8 cellular contexts compared by ENCODE assay signal in genomic region chr17:28760987-28761562, GRCh38. TPM values are rescaled to one million over a fixed set of nuclear protein-coding genes. Genes with fewer than 3 reads are reported as not detected.
A peak's percentile ranks its signal among the peaks of the same experiment; 100 is the strongest.
DNase-seq lines count a peak whose midpoint lies in the region; ATAC-seq and TF ChIP-seq lines count a peak whose summit lies in the region.

No MANE protein-coding gene starts in this region.

- H3K9me2 ChIP-seq in SK-N-SH = no peaks in the 10 kb centered on the region

- DNase-seq in SK-N-SH (no peak), UCSD-AML1 (lab: John Stamatoyannopoulos, UW; ENCODE audit: unreplicated experiment) (peak; percentile 48), right cardiac atrium (peak; percentile 71 to 85 (median 79)), stomach (peak; percentile 87)
- no peak for DNase-seq in stimulated activated naive CD8-positive, alpha-beta T cell treated with anti-CD3 and anti-CD28 coated beads, Interleukin-15, amount 100 ng/mL, for 72 hours

- H3K27ac ChIP-seq in SK-N-SH (ENCODE audit: low read depth in 2 of 2, low read length in 1 of 2) (0 out of 4 replicates have a peak overlapping the region, but pooled peaks of 1 of the 2 experiments have one; percentile 16), right cardiac atrium (ENCODE audit: low read length) (peak overlapping the region; percentile 23), stomach (peak overlapping the region in 4 of 5 donors; percentile 7 to 46 (median 12))

- no peaks in the 10 kb centered on the region for H3K9me3 Mint-ChIP-seq in stimulated activated naive CD8-positive, alpha-beta T cell treated with anti-CD3 and anti-CD28 coated beads, Interleukin-15, amount 100 ng/mL, for 72 hours

- H3K27me3 ChIP-seq in SK-N-SH (ENCODE audit: insufficient read depth) = no peaks in the 10 kb centered on the region
- H3K27me3 ChIP-seq in right cardiac atrium (ENCODE audit: control insufficient read depth, insufficient read depth) = no peaks in the 10 kb centered on the region
- H3K27me3 ChIP-seq in stomach = no peaks in the 10 kb centered on the region

- H3K36me3 ChIP-seq in SK-N-SH (replicated peaks in 1 of 2; ENCODE audit: control insufficient read depth in 1 of 2, insufficient read depth in 2 of 2, low read length in 1 of 2) (peaks cover 11 to 47% of the 10 kb centered on the region in 2 experiments), stomach (peaks cover 22 to 70% (median 60%) of the 10 kb centered on the region in 4 donors)

- no peak overlapping the region for H3K4me2 ChIP-seq in SK-N-SH

- H3K9me3 ChIP-seq in SK-N-SH = no peaks in the 10 kb centered on the region
- no peaks in the 10 kb centered on the region for H3K9me3 ChIP-seq in right cardiac atrium (ENCODE audit: control insufficient read depth, low read length)
- no peaks in the 10 kb centered on the region for H3K9me3 ChIP-seq in stomach

- peaks cover 24% of the 10 kb centered on the region for H3K4me1 Mint-ChIP-seq in stimulated activated naive CD8-positive, alpha-beta T cell treated with anti-CD3 and anti-CD28 coated beads, Interleukin-15, amount 100 ng/mL, for 72 hours

- no peak for TF ChIP-seq POLR2A in stomach (IDR thresholded peaks at IDR 0.05)

- TF ChIP-seq CTCF in SK-N-SH (IDR thresholded peaks at IDR 0.05) (no peak), stomach (IDR thresholded peaks at IDR 0.05) (no peak)

- H3K4me3 ChIP-seq in SK-N-SH (ENCODE audit: low read depth in 2 of 2, low read length in 1 of 2) (no peak overlapping the region), right cardiac atrium (ENCODE audit: low read length) (no peak overlapping the region), stomach (no peak overlapping the region)

- TF ChIP-seq EP300 in SK-N-SH (IDR thresholded peaks at IDR 0.05; ENCODE audit: borderline replicate concordance in 1 of 2, low read depth in 1 of 2, low read length in 1 of 2) = no peak
- no peak for TF ChIP-seq EP300 in stomach (IDR thresholded peaks at IDR 0.05)

- intact Hi-C loops in right cardiac atrium (cut with DNase I) = loop anchor here in 3 of 4 donors (5.0 to 10.0 kb wide), 4 partner anchors 54 to 156 kb away; partner anchors contain the start of gene FLOT2 (in 1 of the 3)
- intact Hi-C loops in stomach (cut with DNase I; ENCODE audit: low total_unique reads) = loop anchor here (10.0 kb wide), 2 partner anchors 84 to 124 kb away; partner anchors contain the start of gene FAM222B

- H3K79me2 ChIP-seq in SK-N-SH (ENCODE audit: insufficient read depth) = peaks cover 7% of the 10 kb centered on the region; the same call in 1 of the 2 replicates

- H3K27ac Mint-ChIP-seq in stimulated activated naive CD8-positive, alpha-beta T cell treated with anti-CD3 and anti-CD28 coated beads, Interleukin-15, amount 100 ng/mL, for 72 hours = peak overlapping the region in 1 of 2 donors; percentile 63

- ATAC-seq in SK-N-SH treated with all-trans-retinoic acid at 6 μM for 48 hours = no peak
- ATAC-seq in right cardiac atrium = peak; percentile 20 to 51
- ATAC-seq in stimulated activated naive CD8-positive, alpha-beta T cell treated with anti-CD3 and anti-CD28 coated beads, Interleukin-15, amount 100 ng/mL, for 72 hours = no peak
- no peak for ATAC-seq in HG03378 (IDR thresholded peaks at IDR 0.05; ENCODE audit: unreplicated experiment)
- ATAC-seq in GM18858 (IDR thresholded peaks at IDR 0.05; ENCODE audit: unreplicated experiment) = no peak

- H4K20me1 ChIP-seq in SK-N-SH (ENCODE audit: insufficient read depth) = peaks cover 5% of the 10 kb centered on the region; the same call in 1 of the 2 replicates

- POLR2A ChIA-PET in SK-N-SH (lab: Yijun Ruan, JAX) = no interaction called here

- no peaks in the 10 kb centered on the region for H3K27me3 Mint-ChIP-seq in stimulated activated naive CD8-positive, alpha-beta T cell treated with anti-CD3 and anti-CD28 coated beads, Interleukin-15, amount 100 ng/mL, for 72 hours

- 62% methylated on average over 7 of the region's 7 CpGs for WGBS in SK-N-SH (ENCODE audit: low lambda C conversion rate)
- WGBS in right cardiac atrium = 42% methylated on average over 7 of the region's 7 CpGs
- 36 to 40% (median 38%) methylated on average over 7 of the region's 7 CpGs for WGBS in stomach, 5 donors

- CTCF ChIA-PET in SK-N-SH (lab: Yijun Ruan, JAX) = interaction anchor here (0.9 to 6.5 kb wide), 7 partner anchors 12 to 356 kb away, joined by 4 to 125 read pairs (median 63); partner anchors contain the start of genes DHRS13, FLOT2, NEK8 and TLCD1

- H3K4me1 ChIP-seq in SK-N-SH (ENCODE audit: control insufficient read depth in 1 of 2, insufficient read depth in 2 of 2, low read depth in 1 of 2, low read length in 1 of 2) (peaks cover 0 to 19% of the 10 kb centered on the region in 2 experiments; a peak in 1 of 4 replicates), right cardiac atrium (ENCODE audit: control insufficient read depth, insufficient read depth, low read length) (peaks cover 2% of the 10 kb centered on the region), stomach (peaks cover 0 to 35% (median 22%) of the 10 kb centered on the region in 4 donors)

- H2AFZ ChIP-seq in SK-N-SH (ENCODE audit: low read depth) = no peak overlapping the region

- no peak overlapping the region for H3K9ac ChIP-seq in SK-N-SH

- H3F3A ChIP-seq in SK-N-SH (replicated peaks; ENCODE audit: insufficient read depth) = peaks cover 30% of the 10 kb centered on the region

- no peak overlapping the region for H3K4me3 Mint-ChIP-seq in stimulated activated naive CD8-positive, alpha-beta T cell treated with anti-CD3 and anti-CD28 coated beads, Interleukin-15, amount 100 ng/mL, for 72 hours

- no peak for TF ChIP-seq RAD21 in SK-N-SH (IDR thresholded peaks at IDR 0.05; ENCODE audit: low read length)

TF ChIP-seq in SK-N-SH, 30 proteins besides CTCF, POLR2A, EP300 and RAD21 (continues in another document):
- TF ChIP-seq NFIC (IDR thresholded peaks at IDR 0.05; ENCODE audit: borderline replicate concordance) (peak; percentile 44), TEAD4 (IDR thresholded peaks at IDR 0.05; ENCODE audit: borderline replicate concordance, insufficient read depth) (no peak), PBX3 (IDR thresholded peaks at IDR 0.05) (no peak), RFX5 (IDR thresholded peaks at IDR 0.05; ENCODE audit: low read length) (no peak)

TF ChIP-seq in SK-N-SH treated with all-trans-retinoic acid at 6 μM for 48 hours, 23 proteins besides CTCF, POLR2A, EP300 and RAD21 (continues in another document):
- TF ChIP-seq GLIS3 (CRISPR knock-in tag; IDR thresholded peaks at IDR 0.05) = no peak
- no peak for TF ChIP-seq POU6F1 (CRISPR knock-in tag; IDR thresholded peaks at IDR 0.05; ENCODE audit: borderline replicate concordance, low read depth)

RNA-seq across cellular contexts. Expression of gene TRAF4, which starts 17.3 kb away (rescaled TPM):
- 95.7 and 104 TPM in 2 replicates for polyA plus RNA-seq in SK-N-SH (2012; rRNA removed)
- 25.9 and 50.9 TPM in 2 replicates for polyA plus RNA-seq in SK-N-SH (2012; cell fraction: cytosol; rRNA removed)
- polyA plus RNA-seq in SK-N-SH (2012; cell fraction: nucleus; rRNA removed) = 357 and 400 TPM in 2 replicates
- 1 to 10 TPM; 2.9 to 8.9 (median 4.8) TPM for total RNA-seq in right cardiac atrium
- 4.5 TPM for polyA plus RNA-seq in right cardiac atrium
- 100 to 1,000 TPM in 3 of 5 donors, 10 to 100 TPM in 2; 29.0 to 383 (median 151) TPM for total RNA-seq in stomach
- 10 to 100 TPM; 33.3 to 38.2 (median 34.4) TPM for polyA plus RNA-seq in stomach

RNA-seq across cellular contexts. Expression of gene NEK8, which starts 32.5 kb away (rescaled TPM):
- polyA plus RNA-seq in SK-N-SH (2012; rRNA removed) (6.0 and 11.0 TPM in 2 replicates), right cardiac atrium (0.81 TPM), stomach (1 to 10 TPM; 2.8 to 3.4 (median 3.1) TPM)
- polyA plus RNA-seq in SK-N-SH (2012; cell fraction: cytosol; rRNA removed) = 3.3 and 3.7 TPM in 2 replicates
- polyA plus RNA-seq in SK-N-SH (2012; cell fraction: nucleus; rRNA removed) = 26.3 and 30.9 TPM in 2 replicates
- total RNA-seq in right cardiac atrium (1 to 10 TPM; 1.0 to 1.6 (median 1.2) TPM), stomach (10 to 100 TPM in 1 of 5 donors, 1 to 10 TPM in 3, not detected in 1; 2.8 to 17.8 (median 7.5) TPM)

RNA-seq across cellular contexts. Expression of gene TLCD1, which starts 35.0 kb away (rescaled TPM):
- polyA plus RNA-seq in SK-N-SH (2012; rRNA removed) (18.3 and 21.6 TPM in 2 replicates), right cardiac atrium (1.5 TPM), stomach (10 to 100 TPM in 1 of 3 donors, 1 to 10 TPM in 2; 6.3 to 13.0 (median 8.2) TPM)
- 15.0 and 18.4 TPM in 2 replicates for polyA plus RNA-seq in SK-N-SH (2012; cell fraction: cytosol; rRNA removed)
- 6.5 and 7.8 TPM in 2 replicates for polyA plus RNA-seq in SK-N-SH (2012; cell fraction: nucleus; rRNA removed)
- total RNA-seq in right cardiac atrium (1 to 10 TPM; 1.7 to 3.8 (median 2.5) TPM), stomach (10 to 100 TPM in 2 of 5 donors, 1 to 10 TPM in 1, not detected in 2; 2.6 to 21.0 (median 11.7) TPM)

RNA-seq across cellular contexts. Expression of gene RPL23A, which starts 41.3 kb away (rescaled TPM):
- polyA plus RNA-seq in SK-N-SH (2012; rRNA removed) (1,147 and 1,359 TPM in 2 replicates), right cardiac atrium (817 TPM), stomach (1,000 to 10,000 TPM; 1,260 to 1,750 (median 1,417) TPM)
- 1,566 and 2,493 TPM in 2 replicates for polyA plus RNA-seq in SK-N-SH (2012; cell fraction: cytosol; rRNA removed)
- 219 and 277 TPM in 2 replicates for polyA plus RNA-seq in SK-N-SH (2012; cell fraction: nucleus; rRNA removed)
- total RNA-seq in right cardiac atrium (1,000 to 10,000 TPM in 1 of 4 donors, 100 to 1,000 TPM in 3; 939 to 1,151 (median 992) TPM), stomach (1,000 to 10,000 TPM in 1 of 5 donors, 100 to 1,000 TPM in 4; 221 to 1,205 (median 504) TPM)

RNA-seq across cellular contexts. Expression of gene RAB34, which starts 43.4 kb away (rescaled TPM):
- polyA plus RNA-seq in SK-N-SH (2012; rRNA removed) = 0.06 and 0.18 TPM in 2 replicates
- polyA plus RNA-seq in SK-N-SH (2012; cell fraction: cytosol; rRNA removed) = 0.03 and 0.22 TPM in 2 replicates
- 0.50 and 0.54 TPM in 2 replicates for polyA plus RNA-seq in SK-N-SH (2012; cell fraction: nucleus; rRNA removed)
- total RNA-seq in right cardiac atrium = 10 to 100 TPM; 56.9 to 62.2 (median 59.8) TPM
- polyA plus RNA-seq in right cardiac atrium = 57.6 TPM
- total RNA-seq in stomach = 100 to 1,000 TPM in 1 of 5 donors, 10 to 100 TPM in 4; 35.6 to 101 (median 95.5) TPM
- 10 to 100 TPM; 53.1 to 80.1 (median 70.6) TPM for polyA plus RNA-seq in stomach

Comparison
In these comparisons a context has a peak if more than half of its experiments do, and no peak if none do; other contexts are left out.
1. DNase-seq: peak in UCSD-AML1 (single experiment), right cardiac atrium (3 of 3) and stomach (single experiment); none in SK-N-SH (single experiment) and stimulated activated naive CD8-positive, alpha-beta T cell treated with anti-CD3 and anti-CD28 coated beads, Interleukin-15, amount 100 ng/mL, for 72 hours (0 of 2).
2. ATAC-seq: peak in right cardiac atrium (2 of 2); none in SK-N-SH treated with all-trans-retinoic acid at 6 μM for 48 hours (single experiment), stimulated activated naive CD8-positive, alpha-beta T cell treated with anti-CD3 and anti-CD28 coated beads, Interleukin-15, amount 100 ng/mL, for 72 hours (single experiment), HG03378 (single experiment) and GM18858 (single experiment).